8 cellular contexts compared by ENCODE assay signal in genomic region chr22:38201718-38202436, GRCh38. TPM values are rescaled to one million over a fixed set of nuclear protein-coding genes. Genes with fewer than 3 reads are reported as not detected.
DNase-seq lines count a peak whose midpoint lies in the region; ATAC-seq and TF ChIP-seq lines count a peak whose summit lies in the region.

Gene MAFF (plus strand): TSS chr22:38201994. CDS start chr22:38213854, 11,860 bp downstream.

- POLR2A ChIA-PET in Caco-2 (lab: Charles Lee) = interaction anchor here (0.5 to 1.4 kb wide), 9 partner anchors 16 to 394 kb away, joined by 3 to 15 read pairs (median 5); partner anchors contain the start of genes GCAT and PLA2G6
- POLR2A ChIA-PET in IMR-90 (lab: Charles Lee; ENCODE audit: unreplicated experiment) = interaction anchor here (0.7 kb wide), 1 partner anchor 81 kb away, joined by 5 read pairs; no protein-coding TSS in a partner anchor

- peaks cover 21% of the 10 kb centered on the region for H3K9me1 ChIP-seq in IMR-90 (ENCODE audit: insufficient read depth, low read length)

- peaks cover 29% of the 10 kb centered on the region for H3K36me3 Mint-ChIP-seq in Caco-2 (ENCODE audit: insufficient read depth, unreplicated experiment)
- H3K36me3 Mint-ChIP-seq in activated T-cell treated with anti-CD3 and anti-CD28 coated beads, Interleukin-2, amount 50 U/mL, for 72 hours (ENCODE audit: insufficient read depth in 2 of 2) = no peaks in the 10 kb centered on the region

- peaks cover 45% of the 10 kb centered on the region for H4K20me1 ChIP-seq in IMR-90 (ENCODE audit: insufficient read depth, low read length)

- H3K9me3 ChIP-seq in Caco-2 = no peaks in the 10 kb centered on the region
- no peaks in the 10 kb centered on the region for H3K9me3 ChIP-seq in IMR-90 (ENCODE audit: control insufficient read depth, insufficient read depth, low read length)
- no peaks in the 10 kb centered on the region for H3K9me3 ChIP-seq in esophagus muscularis mucosa
- no peaks in the 10 kb centered on the region for H3K9me3 ChIP-seq in muscle layer of duodenum (ENCODE audit: control insufficient read depth in 1 of 2, low read length in 2 of 2)

- H3K14ac ChIP-seq in IMR-90 (replicated peaks; ENCODE audit: low read depth, low read length) = peak within 1 kb of the TSS; percentile 77

- peak within 1 kb of the TSS; percentile 69 for H3K56ac ChIP-seq in IMR-90 (ENCODE audit: extremely low read depth, insufficient read depth, low read length)

- peak within 1 kb of the TSS; percentile 93 for H3K23ac ChIP-seq in IMR-90 (ENCODE audit: low read depth, low read length)

- H3K27me3 ChIP-seq in Caco-2 (replicated peaks; ENCODE audit: control insufficient read depth, insufficient read depth, low read length) (no peaks in the 10 kb centered on the region), IMR-90 (ENCODE audit: control insufficient read depth, insufficient read depth, low read length) (no peaks in the 10 kb centered on the region), esophagus muscularis mucosa (peaks cover 0 to 10% (median 0%) of the 10 kb centered on the region in 4 donors), muscle layer of duodenum (ENCODE audit: low read depth, low read length) (no peaks in the 10 kb centered on the region)

- H3K4me3 Mint-ChIP-seq in Caco-2 (ENCODE audit: unreplicated experiment) = peak within 1 kb of the TSS; percentile 78
- peak within 1 kb of the TSS; percentile 85 to 87 for H3K4me3 Mint-ChIP-seq in activated T-cell treated with anti-CD3 and anti-CD28 coated beads, Interleukin-2, amount 50 U/mL, for 72 hours

- peak within 1 kb of the TSS; percentile 90 to 91 for H4K8ac ChIP-seq in IMR-90 (ENCODE audit: low read depth in 2 of 2, low read length in 2 of 2)

- peaks cover 3 to 48% of the 10 kb centered on the region in 2 experiments; a peak in 3 of 4 replicates for H3K79me1 ChIP-seq in IMR-90 (ENCODE audit: low read depth in 1 of 2, low read length in 2 of 2)

- H3K27ac ChIP-seq in IMR-90 (ENCODE audit: insufficient read depth, low read length) = peak within 1 kb of the TSS; percentile 96
- H3K27ac ChIP-seq in esophagus muscularis mucosa (replicated peaks in 1 of 4) = peak within 1 kb of the TSS; percentile 93 to 100 (median 99)
- peak within 1 kb of the TSS; percentile 78 for H3K27ac ChIP-seq in muscle layer of duodenum (ENCODE audit: low read length)

- H3K36me3 ChIP-seq in Caco-2 (ENCODE audit: control insufficient read depth, insufficient read depth, low read length) = no peaks in the 10 kb centered on the region
- no peaks in the 10 kb centered on the region for H3K36me3 ChIP-seq in IMR-90 (ENCODE audit: control insufficient read depth, insufficient read depth, low read length)
- H3K36me3 ChIP-seq in esophagus muscularis mucosa = no peaks in the 10 kb centered on the region
- peaks cover 0 to 3% of the 10 kb centered on the region in 2 donors for H3K36me3 ChIP-seq in muscle layer of duodenum (ENCODE audit: control insufficient read depth in 1 of 2, insufficient read depth in 2 of 2, low read length in 2 of 2)

- H3K18ac ChIP-seq in IMR-90 (ENCODE audit: low read depth, low read length) = peak within 1 kb of the TSS; percentile 69

- TF ChIP-seq EP300 in esophagus muscularis mucosa (IDR thresholded peaks at IDR 0.05) = peak; percentile 46

- no peaks in the 10 kb centered on the region for H3K27me3 Mint-ChIP-seq in Caco-2 (ENCODE audit: insufficient read depth, unreplicated experiment)
- H3K27me3 Mint-ChIP-seq in activated T-cell treated with anti-CD3 and anti-CD28 coated beads, Interleukin-2, amount 50 U/mL, for 72 hours (ENCODE audit: low read depth) = no peaks in the 10 kb centered on the region

- peak within 1 kb of the TSS; percentile 99 for H3K4me2 ChIP-seq in IMR-90 (ENCODE audit: low read depth, low read length)

- 0% methylated on average over 30 of the region's 85 CpGs; no CpG with 5 or more reads in 1 of the 2 experiments for WGBS in IMR-90 (ENCODE audit: extremely low coverage in 2 of 2, insufficient read length in 1 of 2), 2 experiments
- 0% methylated on average over 7 of the region's 85 CpGs for WGBS in esophagus muscularis mucosa

- peak within 1 kb of the TSS; percentile 43 for H3K27ac Mint-ChIP-seq in Caco-2 (ENCODE audit: unreplicated experiment)
- peak within 1 kb of the TSS; percentile 86 for H3K27ac Mint-ChIP-seq in activated T-cell treated with anti-CD3 and anti-CD28 coated beads, Interleukin-2, amount 50 U/mL, for 72 hours

- H3K4me1 ChIP-seq in Caco-2 (peaks cover 9% of the 10 kb centered on the region; the same call in 1 of the 2 replicates), IMR-90 (ENCODE audit: control insufficient read depth, insufficient read depth, low read length) (peaks cover 24% of the 10 kb centered on the region), esophagus muscularis mucosa (peaks cover 24 to 42% (median 42%) of the 10 kb centered on the region in 4 donors), muscle layer of duodenum (ENCODE audit: control insufficient read depth in 1 of 2, insufficient read depth in 2 of 2, low read length in 2 of 2) (peaks cover 13 to 20% of the 10 kb centered on the region in 2 donors)

- peak within 1 kb of the TSS; percentile 58 for H2BK20ac ChIP-seq in IMR-90 (ENCODE audit: low read depth, low read length)

- in situ Hi-C loops in IMR-90 (cut with MboI; ENCODE audit: low sequenced_read_pairs) = no loop called here

- ATAC-seq in GM21381 (IDR thresholded peaks at IDR 0.05; ENCODE audit: unreplicated experiment) (peak; percentile 49), IMR-90 (ENCODE audit: low read depth) (peak; percentile 82)
- ATAC-seq in activated T-cell treated with anti-CD3 and anti-CD28 coated beads, Interleukin-2, amount 50 U/mL, for 72 hours (replicated peaks in 1 of 2) = peak; percentile 70 to 77

- TF ChIP-seq CTCF in Caco-2 (IDR thresholded peaks at IDR 0.05; ENCODE audit: insufficient read depth in 1 of 2, low read depth in 1 of 2, low read length in 1 of 2, severe bottlenecking in 1 of 2, unreplicated experiment in 1 of 2) (no peak), IMR-90 (conservative IDR thresholded peaks at IDR 0.05; ENCODE audit: low read depth, low read length) (no peak), esophagus muscularis mucosa (IDR thresholded peaks at IDR 0.05) (no peak)

- H3K4me3 ChIP-seq in Caco-2 (ENCODE audit: low read depth, low read length) (peak within 1 kb of the TSS; percentile 99), IMR-90 (ENCODE audit: insufficient read depth, low read depth, low read length) (peak within 1 kb of the TSS; percentile 67), esophagus muscularis mucosa (peak within 1 kb of the TSS; percentile 73 to 92 (median 85)), muscle layer of duodenum (ENCODE audit: low read depth in 1 of 2, low read length in 2 of 2) (peak within 1 kb of the TSS; percentile 75 to 84)

- H3K4ac ChIP-seq in IMR-90 (ENCODE audit: low read depth, low read length) = peak within 1 kb of the TSS; percentile 87

- CTCF ChIA-PET in Caco-2 (lab: Charles Lee) = interaction anchor here (0.6 to 1.6 kb wide), 4 partner anchors 20 to 150 kb away, joined by 3 to 6 read pairs (median 4); partner anchors contain the start of gene PLA2G6
- CTCF ChIA-PET in IMR-90 (lab: Yijun Ruan, JAX) = interaction anchor here (0.7 to 1.0 kb wide), 2 partner anchors 26 to 87 kb away, joined by 3 read pairs; no protein-coding TSS in a partner anchor

- dilution Hi-C loops in IMR-90 (cut with HindIII; ENCODE audit: low sequenced_read_pairs, unreplicated experiment) = no loop called here

- DNase-seq in Caco-2 (peak; percentile 95 to 96), IMR-90 (peak; percentile 98), esophagus muscularis mucosa (ENCODE audit: extremely low spot score) (peak; percentile 100)
- peak; percentile 94 for DNase-seq in activated T-cell treated with anti-CD3 and anti-CD28 coated beads, Interleukin-2, amount 50 U/mL, for 72 hours
- peak; percentile 78 to 83 for DNase-seq in stimulated activated CD8-positive, alpha-beta memory T cell treated with anti-CD3 and anti-CD28 coated beads, Interleukin-7, amount 100 ng/mL, for 1 hour (ENCODE audit: low read depth in 2 of 2)

- TF ChIP-seq RAD21 in IMR-90 (IDR thresholded peaks at IDR 0.05; ENCODE audit: low read length) = peak; percentile 18

- BruUV-seq in Caco-2 (replicated peaks; lab: Mats Ljungman, UMichigan) (no TSS peak), IMR-90 (replicated peaks; lab: Mats Ljungman, UMichigan) (no TSS peak)

- peak within 1 kb of the TSS; percentile 95 for H3K9ac ChIP-seq in IMR-90 (ENCODE audit: low read depth, low read length)

- peak within 1 kb of the TSS; percentile 98 for H2AK9ac ChIP-seq in IMR-90 (replicated peaks; ENCODE audit: low read depth, low read length, poor library complexity)

- H2AK5ac ChIP-seq in IMR-90 (ENCODE audit: low read depth, low read length) = peak within 1 kb of the TSS; percentile 92

- peak; percentile 99 for TF ChIP-seq POLR2A in IMR-90 (IDR thresholded peaks at IDR 0.05; ENCODE audit: low read depth, low read length)
- peak; percentile 96 for TF ChIP-seq POLR2A in esophagus muscularis mucosa (IDR thresholded peaks at IDR 0.05; ENCODE audit: low read depth)

- peak within 1 kb of the TSS; percentile 76 for H2BK120ac ChIP-seq in IMR-90 (ENCODE audit: low read depth, low read length)

- H4K5ac ChIP-seq in IMR-90 (ENCODE audit: low read depth, low read length) = peak within 1 kb of the TSS; percentile 81

- intact Hi-C loops in Caco-2 (cut with micrococcal nuclease; ENCODE audit: unreplicated experiment) (loop anchor here (2.0 to 5.0 kb wide), 3 partner anchors 15 to 370 kb away; partner anchors contain the start of genes DMC1 and PLA2G6), IMR-90 (cut with micrococcal nuclease) (loop anchor here (2.0 kb wide), 1 partner anchor 21 kb away; the partner anchor contains the start of gene PLA2G6), esophagus muscularis mucosa (cut with DNase I) (loop anchor here (5.0 kb wide), 1 partner anchor 115 kb away; the partner anchor contains the start of gene CSNK1E)

- H2AFZ ChIP-seq in IMR-90 (replicated peaks; ENCODE audit: low read length, poor library complexity) = peak within 1 kb of the TSS; percentile 92

- peak within 1 kb of the TSS; percentile 91 for H4K91ac ChIP-seq in IMR-90 (ENCODE audit: insufficient read depth, low read depth, low read length)

- H3K9me3 Mint-ChIP-seq in Caco-2 (ENCODE audit: unreplicated experiment) = no peaks in the 10 kb centered on the region
- no peaks in the 10 kb centered on the region for H3K9me3 Mint-ChIP-seq in activated T-cell treated with anti-CD3 and anti-CD28 coated beads, Interleukin-2, amount 50 U/mL, for 72 hours

- H3K4me1 Mint-ChIP-seq in Caco-2 (ENCODE audit: low read depth, unreplicated experiment) = peaks cover 13% of the 10 kb centered on the region
- peaks cover 37% of the 10 kb centered on the region for H3K4me1 Mint-ChIP-seq in activated T-cell treated with anti-CD3 and anti-CD28 coated beads, Interleukin-2, amount 50 U/mL, for 72 hours (ENCODE audit: low read depth)

- peak within 1 kb of the TSS; percentile 96 for H2BK5ac ChIP-seq in IMR-90 (ENCODE audit: low read depth, low read length, poor library complexity, severe bottlenecking)

- H2BK15ac ChIP-seq in IMR-90 (ENCODE audit: low read depth, low read length) = peak within 1 kb of the TSS; percentile 98; the same call in 2 of the 3 replicates

RNA-seq across cellular contexts. Expression of gene MAFF, which starts in this region (rescaled TPM):
- total RNA-seq in Caco-2 (2022) = 6.8 and 9.0 TPM in 2 replicates
- total RNA-seq in IMR-90 (2012; rRNA removed) = 18.3 and 24.2 TPM in 2 replicates
- 25.9 and 29.5 TPM in 2 replicates for polyA plus RNA-seq in IMR-90 (2012; rRNA removed)
- polyA plus RNA-seq in IMR-90 (2012; cell fraction: cytosol; rRNA removed) = 31.9 and 44.3 TPM in 2 replicates
- 60.3 and 64.4 TPM in 2 replicates for polyA plus RNA-seq in IMR-90 (2012; cell fraction: nucleus; rRNA removed; ENCODE audit: low replicate concordance)
- 145 TPM for polyA plus RNA-seq in PFSK-1 (2012; ENCODE audit: insufficient read length, low read depth)
- 10 to 100 TPM; 15.6 to 20.3 TPM for total RNA-seq in activated T-cell treated with anti-CD3 and anti-CD28 coated beads, Interleukin-2, amount 50 U/mL, for 72 hours
- 100 to 1,000 TPM in 1 of 4 donors, 10 to 100 TPM in 3; 26.2 to 182 (median 54.3) TPM for total RNA-seq in esophagus muscularis mucosa

Comparison
In these comparisons a context has a peak if more than half of its experiments do, and no peak if none do; other contexts are left out.
1. Peak in every context shown above with its lines: DNase-seq, ATAC-seq, H3K4me3 ChIP-seq and H3K27ac ChIP-seq.